In the genomic region with DNA sequence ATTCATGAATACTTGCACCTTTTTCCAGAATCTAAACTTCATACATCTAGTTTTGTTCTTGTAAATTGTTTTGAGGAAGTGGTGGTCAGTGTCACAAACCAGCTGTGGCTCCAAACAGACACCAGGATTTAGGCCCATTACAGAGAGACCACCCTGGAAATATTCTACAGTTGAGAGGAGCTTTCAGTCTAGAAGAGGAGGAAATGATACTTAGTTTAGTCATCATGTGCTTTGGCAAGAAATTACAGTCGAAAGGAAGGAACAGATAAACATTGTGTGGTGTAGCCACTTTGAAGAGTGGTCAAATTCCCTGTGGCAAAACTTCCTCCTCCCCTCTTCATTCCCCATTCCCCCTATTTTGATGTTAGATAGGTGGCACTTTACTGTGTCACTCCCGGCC, we compare ENCODE assay signal across 9 cellular contexts. TPM values are rescaled to one million over a fixed set of nuclear protein-coding genes. Genes with fewer than 3 reads are reported as not detected.
DNase-seq lines count a peak whose midpoint lies in the region; ATAC-seq and TF ChIP-seq lines count a peak whose summit lies in the region.
"Had no signal": no experiment of that assay in that cellular context is flagged by ENCODE, and none has a peak within 500 bp of the region (broad histone marks: within the 10 kb centered on the region; RNA-seq: fewer than 3 reads in every experiment).

No MANE protein-coding gene starts in this region.

- H3K4me3 ChIP-seq in upper lobe of left lung, result no peak overlapping the region

- H3K27me3 ChIP-seq in upper lobe of left lung, result no peaks in the 10 kb centered on the region

- peaks cover 4 to 13% of the 10 kb centered on the region in 2 donors for H3K4me1 Mint-ChIP-seq in effector memory CD8-positive, alpha-beta T cell (ENCODE audit: low read depth in 2 of 2)

- no peak for DNase-seq in left cardiac atrium
- DNase-seq in Right ventricle myocardium superior, result no peak
- DNase-seq in MV-4-11 (lab: John Stamatoyannopoulos, UW), result peak; percentile 96
- no peak for DNase-seq in upper lobe of left lung
- no peak for DNase-seq in DMS 273 (lab: John Stamatoyannopoulos, UW; ENCODE audit: unreplicated experiment)
- no peak for DNase-seq in effector memory CD8-positive, alpha-beta T cell
- no peak for DNase-seq in activated CD4-positive, alpha-beta T cell treated with anti-CD3 and anti-CD28 coated beads, Interleukin-2, amount 50 U/mL, for 1 hour
- DNase-seq: Karpas-422 had no signal

- no peaks in the 10 kb centered on the region for H3K36me3 ChIP-seq in upper lobe of left lung

- TF ChIP-seq POLR2A in upper lobe of left lung (IDR thresholded peaks at IDR 0.05), result no peak

- TF ChIP-seq EP300 in upper lobe of left lung (IDR thresholded peaks at IDR 0.05), result no peak

- H3K9me3 ChIP-seq in upper lobe of left lung, result no peaks in the 10 kb centered on the region

- no peaks in the 10 kb centered on the region for H3K27me3 Mint-ChIP-seq in effector memory CD8-positive, alpha-beta T cell

- no peak overlapping the region for H3K4me3 Mint-ChIP-seq in effector memory CD8-positive, alpha-beta T cell

- H3K27ac ChIP-seq in upper lobe of left lung, result peak overlapping the region; percentile 19 to 77 (median 46)

- H3K27ac Mint-ChIP-seq in effector memory CD8-positive, alpha-beta T cell, result no peak overlapping the region

- no peaks in the 10 kb centered on the region for H3K36me3 Mint-ChIP-seq in effector memory CD8-positive, alpha-beta T cell (ENCODE audit: insufficient read depth)

- WGBS in upper lobe of left lung, 2 donors, result 7 to 13% methylated on average over 2 of the region's 2 CpGs

- no peak for TF ChIP-seq CTCF in upper lobe of left lung (IDR thresholded peaks at IDR 0.05)

- no peaks in the 10 kb centered on the region for H3K9me3 Mint-ChIP-seq in effector memory CD8-positive, alpha-beta T cell

- ATAC-seq in left cardiac atrium, result peak; percentile 23 to 81
- no peak for ATAC-seq in Right ventricle myocardium superior (ENCODE audit: poor library complexity)
- peak; percentile 27 for ATAC-seq in esophagus mucosa
- peak in 1 of 2 donors; percentile 53 for ATAC-seq in upper lobe of left lung (ENCODE audit: low FRiP score in 2 of 2)
- ATAC-seq in effector memory CD8-positive, alpha-beta T cell (replicated peaks), result no peak

- intact Hi-C loops in left cardiac atrium (cut with DNase I), result no loop called here
- intact Hi-C loops in Right ventricle myocardium superior (cut with DNase I), result no loop called here

- peaks cover 35 to 55% (median 46%) of the 10 kb centered on the region in 4 donors for H3K4me1 ChIP-seq in upper lobe of left lung

RNA-seq across cellular contexts. Expression of a gene that starts 15.7 kb away (rescaled TPM):
- total RNA-seq in left cardiac atrium (1 to 10 TPM; 4.1 to 8.2 TPM), Right ventricle myocardium superior (6.7 TPM), esophagus mucosa (9.5 TPM), upper lobe of left lung (10 to 100 TPM; 12.5 to 48.1 (median 19.6) TPM)

Comparison
In these comparisons a context has a peak if more than half of its experiments do, and no peak if none do; other contexts are left out.
1. ATAC-seq: peak in left cardiac atrium (2 of 2) and esophagus mucosa (single experiment); none in Right ventricle myocardium superior (single experiment) and effector memory CD8-positive, alpha-beta T cell (single experiment).